26 cellular contexts compared by ENCODE assay signal in genomic region chr11:10561947-10562346, GRCh38. TPM values are rescaled to one million over a fixed set of nuclear protein-coding genes. Genes with fewer than 3 reads are reported as not detected.
"Had no signal": no experiment of that assay in that cellular context is flagged by ENCODE, and none has a peak within 500 bp of the region (broad histone marks: within the 10 kb centered on the region; RNA-seq: fewer than 3 reads in every experiment).

No MANE protein-coding gene starts in this region.

- DNase-seq: activated CD4-positive, alpha-beta T cell treated with anti-CD3 and anti-CD28 coated beads for 4 hours; activated CD8-positive, alpha-beta memory T cell treated with anti-CD3 and anti-CD28 coated beads, Interleukin-2, amount 50 U/mL, for 48 hours; activated CD8-positive, alpha-beta T cell treated with anti-CD3 and anti-CD28 coated beads, Interleukin-2, amount 10 ng/mL, durations not matched to agents 7 days and 5 days; activated naive CD4-positive, alpha-beta T cell treated with anti-CD3 and anti-CD28 coated beads, Interleukin-2, amount 50 U/mL, for 16 hours; activated naive CD8-positive, alpha-beta T cell treated with anti-CD3 and anti-CD28 coated beads, Interleukin-2, amount 10 ng/mL, durations not matched to agents 7 days and 5 days; activated T-cell treated with anti-CD3 and anti-CD28 coated beads, Interleukin-2, amount 50 U/mL, for 1 hour; adrenal gland; anterior cingulate cortex; caudate nucleus; KG1; NCI-H1105; NCI-H1436; NCI-H1694 treated with DMSO at 0.1 percent for 48 hours; NCI-H2029 treated with DMSO at 0.1 percent for 48 hours; NCI-H524 treated with DMSO at 0.1 percent for 48 hours; NCI-H774; NK-92 treated with Interleukin-12 subunit alpha and Interleukin-12 subunit beta, amount 100 ng/mL, for 24 hours; Peyer's patch; Right ventricle myocardium superior; SJCRH30; SK-N-SH; T-helper 1 cell had no signal

- H3K4me1 ChIP-seq: Peyer's patch, SJCRH30 had no signal

- H3K4me2 ChIP-seq: SK-N-SH had no signal

- H3K27ac ChIP-seq: adrenal gland, Peyer's patch, RWPE1, SJCRH30 had no signal

- H3K36me3 Mint-ChIP-seq: activated naive CD8-positive, alpha-beta T cell treated with anti-CD3 and anti-CD28 coated beads, Interleukin-2, amount 10 ng/mL, durations not matched to agents 7 days and 5 days had no signal

- ATAC-seq: activated CD4-positive, CD25-positive, alpha-beta regulatory T cell treated with anti-CD3 and anti-CD28 coated beads, Interleukin-2, amount 50 U/mL, for 24 hours; activated CD8-positive, alpha-beta T cell treated with anti-CD3 and anti-CD28 coated beads, Interleukin-2, amount 10 ng/mL, durations not matched to agents 7 days and 5 days had no signal

- H3K9ac ChIP-seq: SK-N-SH had no signal

- H3K9me3 Mint-ChIP-seq: activated naive CD8-positive, alpha-beta T cell treated with anti-CD3 and anti-CD28 coated beads, Interleukin-2, amount 10 ng/mL, durations not matched to agents 7 days and 5 days had no signal

- H3K4me3 ChIP-seq: adrenal gland, Peyer's patch, SJCRH30 had no signal

- H3K4me3 Mint-ChIP-seq: activated CD8-positive, alpha-beta T cell treated with anti-CD3 and anti-CD28 coated beads, Interleukin-2, amount 10 ng/mL, durations not matched to agents 7 days and 5 days; activated naive CD8-positive, alpha-beta T cell treated with anti-CD3 and anti-CD28 coated beads, Interleukin-2, amount 10 ng/mL, durations not matched to agents 7 days and 5 days had no signal

- H3K4me1 Mint-ChIP-seq: activated naive CD8-positive, alpha-beta T cell treated with anti-CD3 and anti-CD28 coated beads, Interleukin-2, amount 10 ng/mL, durations not matched to agents 7 days and 5 days had no signal

- H3K27ac Mint-ChIP-seq: activated CD8-positive, alpha-beta T cell treated with anti-CD3 and anti-CD28 coated beads, Interleukin-2, amount 10 ng/mL, durations not matched to agents 7 days and 5 days; activated naive CD8-positive, alpha-beta T cell treated with anti-CD3 and anti-CD28 coated beads, Interleukin-2, amount 10 ng/mL, durations not matched to agents 7 days and 5 days had no signal

- H3K27me3 ChIP-seq: adrenal gland, Peyer's patch had no signal

- H3K36me3 ChIP-seq: Peyer's patch, SJCRH30 had no signal

- H3K9me3 ChIP-seq: adrenal gland, Peyer's patch, SK-N-SH had no signal

RNA-seq across cellular contexts. Expression of gene LYVE1, which starts 6.5 kb away (rescaled TPM):
- total RNA-seq: activated CD8-positive, alpha-beta T cell treated with anti-CD3 and anti-CD28 coated beads, Interleukin-2, amount 10 ng/mL, durations not matched to agents 7 days and 5 days; activated naive CD8-positive, alpha-beta T cell treated with anti-CD3 and anti-CD28 coated beads, Interleukin-2, amount 10 ng/mL, durations not matched to agents 7 days and 5 days; MCF 10A; SJCRH30; T-helper 2 cell treated with Interferon-gamma antibody and Interleukin-4, amounts not matched to agents 100 ng/mL and 5 ng/mL, for 36 hours had no signal
